Comparison of ENCODE assay signal across 1 cellular context in the genomic region with DNA sequence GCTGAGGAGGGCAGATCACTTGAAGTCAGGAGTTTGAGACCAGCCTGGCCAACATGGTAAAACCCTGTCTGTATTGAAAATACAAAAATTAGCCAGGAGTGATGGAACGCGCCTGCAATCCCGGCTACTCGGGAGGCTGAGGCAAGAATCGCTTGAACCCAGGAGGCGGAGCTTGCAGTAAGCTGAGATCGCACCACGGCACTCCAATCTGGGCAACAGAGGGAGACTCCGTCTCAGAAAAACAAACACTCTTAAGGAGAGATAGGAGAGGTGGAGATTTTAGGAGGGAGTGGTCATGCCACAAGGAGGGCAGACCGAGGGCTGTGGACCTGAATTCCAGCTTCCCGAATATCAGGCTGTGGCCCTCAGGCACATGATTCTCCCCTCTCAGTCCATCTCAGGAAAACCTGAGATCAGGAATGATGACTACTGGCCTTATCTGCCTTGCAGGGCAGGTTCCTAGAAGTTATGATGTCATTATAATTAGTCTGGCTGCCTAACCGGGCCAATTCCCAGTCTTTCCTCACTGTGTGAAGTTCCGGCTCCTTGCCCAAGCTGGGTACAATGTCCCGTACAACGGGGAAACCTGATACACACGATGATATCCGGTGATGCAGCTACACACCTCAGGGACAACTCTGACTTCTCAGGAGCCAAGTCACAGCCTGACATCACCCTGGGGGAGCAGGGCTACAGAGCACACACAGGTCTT.
TF ChIP-seq lines count a peak whose summit lies in the region.

No MANE protein-coding gene starts in this region.

TF ChIP-seq in HEK293, 187 proteins besides CTCF, POLR2A, EP300 and RAD21 (continued from another document and continues in another):
- peak; percentile 65; the same call in 1 of the 2 replicates for TF ChIP-seq ZBTB11 (tag by site-specific recombination; conservative IDR thresholded peaks at IDR 0.05; ENCODE audit: low read depth)
- TF ChIP-seq ZNF792 (tag by site-specific recombination; IDR thresholded peaks at IDR 0.05), result no peak
- TF ChIP-seq, protein P1, sequence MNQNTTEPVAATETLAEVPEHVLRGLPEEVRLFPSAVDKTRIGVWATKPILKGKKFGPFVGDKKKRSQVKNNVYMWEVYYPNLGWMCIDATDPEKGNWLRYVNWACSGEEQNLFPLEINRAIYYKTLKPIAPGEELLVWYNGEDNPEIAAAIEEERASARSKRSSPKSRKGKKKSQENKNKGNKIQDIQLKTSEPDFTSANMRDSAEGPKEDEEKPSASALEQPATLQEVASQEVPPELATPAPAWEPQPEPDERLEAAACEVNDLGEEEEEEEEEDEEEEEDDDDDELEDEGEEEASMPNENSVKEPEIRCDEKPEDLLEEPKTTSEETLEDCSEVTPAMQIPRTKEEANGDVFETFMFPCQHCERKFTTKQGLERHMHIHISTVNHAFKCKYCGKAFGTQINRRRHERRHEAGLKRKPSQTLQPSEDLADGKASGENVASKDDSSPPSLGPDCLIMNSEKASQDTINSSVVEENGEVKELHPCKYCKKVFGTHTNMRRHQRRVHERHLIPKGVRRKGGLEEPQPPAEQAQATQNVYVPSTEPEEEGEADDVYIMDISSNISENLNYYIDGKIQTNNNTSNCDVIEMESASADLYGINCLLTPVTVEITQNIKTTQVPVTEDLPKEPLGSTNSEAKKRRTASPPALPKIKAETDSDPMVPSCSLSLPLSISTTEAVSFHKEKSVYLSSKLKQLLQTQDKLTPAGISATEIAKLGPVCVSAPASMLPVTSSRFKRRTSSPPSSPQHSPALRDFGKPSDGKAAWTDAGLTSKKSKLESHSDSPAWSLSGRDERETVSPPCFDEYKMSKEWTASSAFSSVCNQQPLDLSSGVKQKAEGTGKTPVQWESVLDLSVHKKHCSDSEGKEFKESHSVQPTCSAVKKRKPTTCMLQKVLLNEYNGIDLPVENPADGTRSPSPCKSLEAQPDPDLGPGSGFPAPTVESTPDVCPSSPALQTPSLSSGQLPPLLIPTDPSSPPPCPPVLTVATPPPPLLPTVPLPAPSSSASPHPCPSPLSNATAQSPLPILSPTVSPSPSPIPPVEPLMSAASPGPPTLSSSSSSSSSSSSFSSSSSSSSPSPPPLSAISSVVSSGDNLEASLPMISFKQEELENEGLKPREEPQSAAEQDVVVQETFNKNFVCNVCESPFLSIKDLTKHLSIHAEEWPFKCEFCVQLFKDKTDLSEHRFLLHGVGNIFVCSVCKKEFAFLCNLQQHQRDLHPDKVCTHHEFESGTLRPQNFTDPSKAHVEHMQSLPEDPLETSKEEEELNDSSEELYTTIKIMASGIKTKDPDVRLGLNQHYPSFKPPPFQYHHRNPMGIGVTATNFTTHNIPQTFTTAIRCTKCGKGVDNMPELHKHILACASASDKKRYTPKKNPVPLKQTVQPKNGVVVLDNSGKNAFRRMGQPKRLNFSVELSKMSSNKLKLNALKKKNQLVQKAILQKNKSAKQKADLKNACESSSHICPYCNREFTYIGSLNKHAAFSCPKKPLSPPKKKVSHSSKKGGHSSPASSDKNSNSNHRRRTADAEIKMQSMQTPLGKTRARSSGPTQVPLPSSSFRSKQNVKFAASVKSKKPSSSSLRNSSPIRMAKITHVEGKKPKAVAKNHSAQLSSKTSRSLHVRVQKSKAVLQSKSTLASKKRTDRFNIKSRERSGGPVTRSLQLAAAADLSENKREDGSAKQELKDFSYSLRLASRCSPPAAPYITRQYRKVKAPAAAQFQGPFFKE (tag by site-specific recombination; IDR thresholded peaks at IDR 0.05; ENCODE audit: borderline replicate concordance), result no peak
- TF ChIP-seq ZNF248 (tag by site-specific recombination; IDR thresholded peaks at IDR 0.05), result no peak
- no peak for TF ChIP-seq ZNF785 (tag by site-specific recombination; IDR thresholded peaks at IDR 0.05)
- TF ChIP-seq, protein P2, sequence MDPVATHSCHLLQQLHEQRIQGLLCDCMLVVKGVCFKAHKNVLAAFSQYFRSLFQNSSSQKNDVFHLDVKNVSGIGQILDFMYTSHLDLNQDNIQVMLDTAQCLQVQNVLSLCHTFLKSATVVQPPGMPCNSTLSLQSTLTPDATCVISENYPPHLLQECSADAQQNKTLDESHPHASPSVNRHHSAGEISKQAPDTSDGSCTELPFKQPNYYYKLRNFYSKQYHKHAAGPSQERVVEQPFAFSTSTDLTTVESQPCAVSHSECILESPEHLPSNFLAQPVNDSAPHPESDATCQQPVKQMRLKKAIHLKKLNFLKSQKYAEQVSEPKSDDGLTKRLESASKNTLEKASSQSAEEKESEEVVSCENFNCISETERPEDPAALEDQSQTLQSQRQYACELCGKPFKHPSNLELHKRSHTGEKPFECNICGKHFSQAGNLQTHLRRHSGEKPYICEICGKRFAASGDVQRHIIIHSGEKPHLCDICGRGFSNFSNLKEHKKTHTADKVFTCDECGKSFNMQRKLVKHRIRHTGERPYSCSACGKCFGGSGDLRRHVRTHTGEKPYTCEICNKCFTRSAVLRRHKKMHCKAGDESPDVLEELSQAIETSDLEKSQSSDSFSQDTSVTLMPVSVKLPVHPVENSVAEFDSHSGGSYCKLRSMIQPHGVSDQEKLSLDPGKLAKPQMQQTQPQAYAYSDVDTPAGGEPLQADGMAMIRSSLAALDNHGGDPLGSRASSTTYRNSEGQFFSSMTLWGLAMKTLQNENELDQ (tag by site-specific recombination; IDR thresholded peaks at IDR 0.05; ENCODE audit: low read depth), result no peak
- no peak for TF ChIP-seq MZF1 (tag by site-specific recombination; IDR thresholded peaks at IDR 0.05; ENCODE audit: borderline replicate concordance)
- no peak for TF ChIP-seq HOXA7 (CRISPR knock-in tag; IDR thresholded peaks at IDR 0.05; ENCODE audit: borderline replicate concordance)
- TF ChIP-seq KLF16 (tag by site-specific recombination; IDR thresholded peaks at IDR 0.05), result no peak
- no peak for TF ChIP-seq ZSCAN16 (tag by site-specific recombination; IDR thresholded peaks at IDR 0.05)
- TF ChIP-seq ZNF157 (tag by site-specific recombination; IDR thresholded peaks at IDR 0.05), result no peak
- TF ChIP-seq, protein P3, sequence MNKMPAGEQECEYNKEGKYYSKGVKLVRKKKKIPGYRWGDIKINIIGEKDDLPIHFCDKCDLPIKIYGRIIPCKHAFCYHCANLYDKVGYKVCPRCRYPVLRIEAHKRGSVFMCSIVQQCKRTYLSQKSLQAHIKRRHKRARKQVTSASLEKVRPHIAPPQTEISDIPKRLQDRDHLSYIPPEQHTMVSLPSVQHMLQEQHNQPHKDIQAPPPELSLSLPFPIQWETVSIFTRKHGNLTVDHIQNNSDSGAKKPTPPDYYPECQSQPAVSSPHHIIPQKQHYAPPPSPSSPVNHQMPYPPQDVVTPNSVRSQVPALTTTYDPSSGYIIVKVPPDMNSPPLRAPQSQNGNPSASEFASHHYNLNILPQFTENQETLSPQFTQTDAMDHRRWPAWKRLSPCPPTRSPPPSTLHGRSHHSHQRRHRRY (tag by site-specific recombination; IDR thresholded peaks at IDR 0.05), result no peak
- TF ChIP-seq KLF17 (tag by site-specific recombination; IDR thresholded peaks at IDR 0.05), result peak; percentile 56; the same call in 1 of the 2 replicates
- no peak for TF ChIP-seq WT1 (tag by site-specific recombination; IDR thresholded peaks at IDR 0.05)
- TF ChIP-seq ZNF768 (tag by site-specific recombination; IDR thresholded peaks at IDR 0.05), result no peak
- peak; percentile 84 for TF ChIP-seq PRDM10 (tag by site-specific recombination; IDR thresholded peaks at IDR 0.05)
- TF ChIP-seq ZNF174 (tag by site-specific recombination; IDR thresholded peaks at IDR 0.05), result no peak
- TF ChIP-seq ZNF2 (tag by site-specific recombination; IDR thresholded peaks at IDR 0.05), result 0 out of 2 replicates have a peak, but pooled peaks have one; percentile 41
- no peak for TF ChIP-seq HOXD13 (CRISPR knock-in tag; IDR thresholded peaks at IDR 0.05; ENCODE audit: borderline replicate concordance)
- TF ChIP-seq ZNF155 (tag by site-specific recombination; IDR thresholded peaks at IDR 0.05), result no peak
- no peak for TF ChIP-seq ZNF341 (tag by site-specific recombination; IDR thresholded peaks at IDR 0.05; ENCODE audit: low read depth)
- no peak for TF ChIP-seq BCL11B (tag by site-specific recombination; IDR thresholded peaks at IDR 0.05; ENCODE audit: low read depth)
- peak; percentile 77; the same call in 1 of the 2 replicates for TF ChIP-seq ZNF24 (tag by site-specific recombination; IDR thresholded peaks at IDR 0.05)
- TF ChIP-seq GLIS1 (tag by site-specific recombination; IDR thresholded peaks at IDR 0.05), result peak; percentile 85
- TF ChIP-seq ZNF19 (tag by site-specific recombination; IDR thresholded peaks at IDR 0.05; ENCODE audit: low read depth), result no peak
- no peak for TF ChIP-seq YY1 (tag by site-specific recombination; IDR thresholded peaks at IDR 0.05)
- peak; percentile 94 for TF ChIP-seq ZNF10 (tag by site-specific recombination; IDR thresholded peaks at IDR 0.05)
- peak; percentile 72 for TF ChIP-seq ZXDB (tag by site-specific recombination; IDR thresholded peaks at IDR 0.05)
- no peak for TF ChIP-seq ZNF132 (tag by site-specific recombination; IDR thresholded peaks at IDR 0.05; ENCODE audit: borderline replicate concordance)
- TF ChIP-seq TCF7L2 (IDR thresholded peaks at IDR 0.05; ENCODE audit: borderline replicate concordance, low read depth, low read length), result no peak
- TF ChIP-seq, protein P4, sequence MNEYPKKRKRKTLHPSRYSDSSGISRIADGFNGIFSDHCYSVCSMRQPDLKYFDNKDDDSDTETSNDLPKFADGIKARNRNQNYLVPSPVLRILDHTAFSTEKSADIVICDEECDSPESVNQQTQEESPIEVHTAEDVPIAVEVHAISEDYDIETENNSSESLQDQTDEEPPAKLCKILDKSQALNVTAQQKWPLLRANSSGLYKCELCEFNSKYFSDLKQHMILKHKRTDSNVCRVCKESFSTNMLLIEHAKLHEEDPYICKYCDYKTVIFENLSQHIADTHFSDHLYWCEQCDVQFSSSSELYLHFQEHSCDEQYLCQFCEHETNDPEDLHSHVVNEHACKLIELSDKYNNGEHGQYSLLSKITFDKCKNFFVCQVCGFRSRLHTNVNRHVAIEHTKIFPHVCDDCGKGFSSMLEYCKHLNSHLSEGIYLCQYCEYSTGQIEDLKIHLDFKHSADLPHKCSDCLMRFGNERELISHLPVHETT (tag by site-specific recombination; IDR thresholded peaks at IDR 0.05), result peak; percentile 81
- TF ChIP-seq ZNF292 (tag by site-specific recombination; IDR thresholded peaks at IDR 0.05; ENCODE audit: borderline replicate concordance, low read depth), result no peak
- peak; percentile 98 for TF ChIP-seq ATF2 (tag by site-specific recombination; IDR thresholded peaks at IDR 0.05; ENCODE audit: low read depth)
- TF ChIP-seq KLF8 (tag by site-specific recombination; IDR thresholded peaks at IDR 0.05), result peak; percentile 62; the same call in 1 of the 2 replicates
